Comparison of ENCODE assay signal across 21 cellular contexts in genomic region chr3:188624828-188625227, GRCh38.
DNase-seq lines count a peak whose midpoint lies in the region; ATAC-seq and TF ChIP-seq lines count a peak whose summit lies in the region.
"Had no signal": no experiment of that assay in that cellular context is flagged by ENCODE, and none has a peak within 500 bp of the region (broad histone marks: within the 10 kb centered on the region; RNA-seq: fewer than 3 reads in every experiment).

No MANE protein-coding gene starts in this region.

- H3K36me3 ChIP-seq in left ventricle myocardium inferior (no peaks in the 10 kb centered on the region), esophagus squamous epithelium (no peaks in the 10 kb centered on the region), rectal smooth muscle tissue (ENCODE audit: control insufficient read depth, insufficient read depth, low read length) (no peaks in the 10 kb centered on the region), uterus (no peaks in the 10 kb centered on the region), OCI-LY7 (ENCODE audit: insufficient read depth, low read length) (no peaks in the 10 kb centered on the region)
- H3K36me3 ChIP-seq: ovary had no signal

- intact Hi-C loops in left ventricle myocardium inferior (cut with micrococcal nuclease) (no loop called here), Right ventricle myocardium superior (cut with DNase I) (no loop called here), esophagus squamous epithelium (cut with DNase I) (no loop called here), uterus (cut with DNase I; ENCODE audit: low total_unique reads) (no loop called here), OCI-LY7 (cut with micrococcal nuclease; ENCODE audit: unreplicated experiment) (no loop called here)

- H3K4me1 ChIP-seq in left ventricle myocardium inferior (peaks cover 26% of the 10 kb centered on the region), esophagus squamous epithelium (peaks cover 0 to 17% (median 6%) of the 10 kb centered on the region in 3 donors), rectal smooth muscle tissue (ENCODE audit: control insufficient read depth, insufficient read depth, low read length) (peaks cover 6% of the 10 kb centered on the region), uterus (peaks cover 0 to 3% of the 10 kb centered on the region in 2 donors), OCI-LY7 (ENCODE audit: insufficient read depth, low read length, poor library complexity, severe bottlenecking) (no peaks in the 10 kb centered on the region)

- no peak overlapping the region for H3K4me2 ChIP-seq in OCI-LY7 (ENCODE audit: low read length)
- H3K4me2 ChIP-seq: KMS-11 had no signal

- TF ChIP-seq POLR2A in esophagus squamous epithelium (IDR thresholded peaks at IDR 0.05) (no peak), uterus (IDR thresholded peaks at IDR 0.05) (no peak), GM18505 (IDR thresholded peaks at IDR 0.05; ENCODE audit: borderline replicate concordance, extremely low read depth, insufficient read depth, insufficient read length) (no peak)

- H4K20me1 ChIP-seq in OCI-LY7 (ENCODE audit: insufficient read depth, low read length) = no peaks in the 10 kb centered on the region

- ATAC-seq in Right ventricle myocardium superior (ENCODE audit: poor library complexity) (no peak), GM18505 (IDR thresholded peaks at IDR 0.05; ENCODE audit: unreplicated experiment) (no peak)
- ATAC-seq: A549, esophagus mucosa, T-helper 17 cell had no signal

- DNase-seq in left ventricle myocardium inferior (no peak), Right ventricle myocardium superior (no peak), esophagus squamous epithelium (lab: John Stamatoyannopoulos, UW) (no peak), uterus (no peak), NOMO-1 treated with DMSO at 0.1 percent for 48 hours (lab: John Stamatoyannopoulos, UW; ENCODE audit: unreplicated experiment) (no peak), OCI-LY7 (ENCODE audit: low spot score) (no peak)
- DNase-seq: activated CD4-positive, alpha-beta memory T cell treated with anti-CD3 and anti-CD28 coated beads, Interleukin-2, amount 10 ng/mL, durations not matched to agents 7 days and 5 days; effector memory CD4-positive, alpha-beta T cell; H7; MV-4-11; NCI-H187; ovary; SHP77 treated with DMSO at 0.1 percent for 48 hours; stimulated activated CD4-positive, alpha-beta T cell treated with anti-CD3 and anti-CD28 coated beads, Interleukin-1b, Interleukin-23, amount 100 ng/mL, for 48 hours; stimulated activated naive CD4-positive, alpha-beta T cell; T-helper 17 cell had no signal

- no TSS peak for BruUV-seq in OCI-LY7 (replicated peaks; lab: Mats Ljungman, UMichigan)

- no peaks in the 10 kb centered on the region for H3K9me2 ChIP-seq in OCI-LY7 (ENCODE audit: insufficient read depth, low read length)

- H3K9me3 ChIP-seq in left ventricle myocardium inferior (replicated peaks) (no peaks in the 10 kb centered on the region), esophagus squamous epithelium (no peaks in the 10 kb centered on the region), uterus (no peaks in the 10 kb centered on the region), OCI-LY7 (ENCODE audit: low read length) (no peaks in the 10 kb centered on the region)
- H3K9me3 ChIP-seq: A549, ovary had no signal

- H3K9ac ChIP-seq in rectal smooth muscle tissue (ENCODE audit: low read length) = no peak overlapping the region
- H3K9ac ChIP-seq: KMS-11 had no signal

- CTCF ChIA-PET in OCI-LY7 (lab: Charles Lee; ENCODE audit: unreplicated experiment) = no interaction called here

- no peaks in the 10 kb centered on the region for H3K79me2 ChIP-seq in OCI-LY7 (ENCODE audit: insufficient read depth, low read depth, low read length)

- H3K27me3 ChIP-seq in left ventricle myocardium inferior (ENCODE audit: low read depth) = no peaks in the 10 kb centered on the region
- no peaks in the 10 kb centered on the region for H3K27me3 ChIP-seq in esophagus squamous epithelium
- no peaks in the 10 kb centered on the region for H3K27me3 ChIP-seq in rectal smooth muscle tissue (ENCODE audit: control insufficient read depth, insufficient read depth, low read length)
- no peaks in the 10 kb centered on the region for H3K27me3 ChIP-seq in uterus
- H3K27me3 ChIP-seq: ovary had no signal

- POLR2A ChIA-PET in OCI-LY7 (lab: Charles Lee) = no interaction called here

- H3K27ac ChIP-seq in left ventricle myocardium inferior (replicated peaks) (peak overlapping the region; percentile 72), esophagus squamous epithelium (peak overlapping the region in 3 of 4 donors; percentile 73 to 78 (median 75)), rectal smooth muscle tissue (ENCODE audit: low read depth, low read length) (peak overlapping the region; percentile 71), uterus (peak overlapping the region; percentile 22 to 66), OCI-LY7 (ENCODE audit: low read depth, low read length, poor library complexity, severe bottlenecking) (no peak overlapping the region)
- H3K27ac ChIP-seq: A549, KMS-11, ovary had no signal

- TF ChIP-seq CTCF in left ventricle myocardium inferior (IDR thresholded peaks at IDR 0.05; ENCODE audit: borderline replicate concordance) = no peak
- no peak for TF ChIP-seq CTCF in esophagus squamous epithelium (IDR thresholded peaks at IDR 0.05)
- TF ChIP-seq CTCF in uterus (IDR thresholded peaks at IDR 0.05) = no peak
- TF ChIP-seq CTCF in OCI-LY7 (conservative IDR thresholded peaks at IDR 0.05; ENCODE audit: low read length) = no peak

- no peak overlapping the region for H3K4me3 ChIP-seq in left ventricle myocardium inferior
- no peak overlapping the region for H3K4me3 ChIP-seq in esophagus squamous epithelium
- no peak overlapping the region for H3K4me3 ChIP-seq in rectal smooth muscle tissue (ENCODE audit: low read length)
- H3K4me3 ChIP-seq in uterus = no peak overlapping the region
- no peak overlapping the region for H3K4me3 ChIP-seq in OCI-LY7 (ENCODE audit: low read depth, low read length, poor library complexity, severe bottlenecking)
- H3K4me3 ChIP-seq: A549, ovary had no signal

- no peak overlapping the region for H2AFZ ChIP-seq in OCI-LY7 (ENCODE audit: low read length)
